ENCODE assay signal across 8 cellular contexts in genomic region chr17:38750312-38751121, GRCh38. TPM values are rescaled to one million over a fixed set of nuclear protein-coding genes. Genes with fewer than 3 reads are reported as not detected.
DNase-seq lines count a peak whose midpoint lies in the region; ATAC-seq and TF ChIP-seq lines count a peak whose summit lies in the region.

No MANE protein-coding gene starts in this region.

- H4K20me1 ChIP-seq in PC-9 (ENCODE audit: insufficient read depth) (peaks cover 12% of the 10 kb centered on the region), neural progenitor cell (ENCODE audit: low read depth) (peaks cover 24% of the 10 kb centered on the region)

- H3K27me3 ChIP-seq in PC-9 (ENCODE audit: insufficient read depth, low read depth) (no peaks in the 10 kb centered on the region), duodenal mucosa (ENCODE audit: control insufficient read depth in 1 of 2, insufficient read depth in 2 of 2, low read length in 2 of 2) (peaks cover 3 to 7% of the 10 kb centered on the region in 2 donors), neural progenitor cell (no peaks in the 10 kb centered on the region)

- peak overlapping the region; percentile 3 for H3K27ac Mint-ChIP-seq in neural progenitor cell

- peak; percentile 27 for DNase-seq in stimulated activated CD4-positive, alpha-beta T cell treated with anti-CD3 and anti-CD28 coated beads, Interleukin-15, amount 100 ng/mL, for 24 hours
- no peak for DNase-seq in stimulated activated CD4-positive, alpha-beta T cell treated with anti-CD3 and anti-CD28 coated beads, Interleukin-4, amount 100 ng/mL, for 24 hours
- DNase-seq in PC-9 (peak in 1 of 2 experiments; percentile 53), neural progenitor cell (ENCODE audit: low spot score) (peak; percentile 75)
- no peak for DNase-seq in activated CD4-positive, alpha-beta T cell treated with anti-CD3 and anti-CD28 coated beads for 48 hours
- DNase-seq in activated CD4-positive, alpha-beta T cell treated with anti-CD3 and anti-CD28 coated beads for 4 hours = no peak

- no peak for TF ChIP-seq CTCF in PC-9 (conservative IDR thresholded peaks at IDR 0.05)
- no peak for TF ChIP-seq CTCF in neural progenitor cell (IDR thresholded peaks at IDR 0.05)

- H3K4me3 ChIP-seq in PC-9 = peak overlapping the region; percentile 92
- H3K4me3 ChIP-seq in duodenal mucosa (ENCODE audit: low read depth in 1 of 2, low read length in 2 of 2) = peak overlapping the region; percentile 75 to 83
- peak overlapping the region; percentile 92 for H3K4me3 ChIP-seq in neural progenitor cell

- H3K79me2 ChIP-seq in PC-9 (ENCODE audit: low read depth) (peaks cover 76% of the 10 kb centered on the region), neural progenitor cell (ENCODE audit: low read depth) (peaks cover 69% of the 10 kb centered on the region)

- ATAC-seq in HG02973 (IDR thresholded peaks at IDR 0.05; ENCODE audit: unreplicated experiment) = no peak

- CTCF ChIA-PET in PC-9 (lab: Charles Lee) = no interaction called here

- peak overlapping the region; percentile 53 for H3K27ac ChIP-seq in PC-9
- no peak overlapping the region for H3K27ac ChIP-seq in duodenal mucosa (ENCODE audit: low read depth, low read length)
- no peak overlapping the region for H3K27ac ChIP-seq in neural progenitor cell

- intact Hi-C loops in PC-9 (cut with micrococcal nuclease; ENCODE audit: unreplicated experiment) = loop anchor here (2.0 to 5.0 kb wide), 3 partner anchors 47 to 402 kb away; partner anchors contain the start of genes FBXO47 and PIP4K2B

- H3K36me3 Mint-ChIP-seq in neural progenitor cell = peaks cover 8% of the 10 kb centered on the region

- H3K27me3 Mint-ChIP-seq in neural progenitor cell (ENCODE audit: insufficient read depth, low read depth) = peaks cover 23% of the 10 kb centered on the region

- H3K9ac ChIP-seq in duodenal mucosa (ENCODE audit: low read depth in 1 of 2, low read length in 2 of 2) = peak overlapping the region; percentile 39 to 60
- no peak overlapping the region for H3K9ac ChIP-seq in neural progenitor cell

- H3K4me3 Mint-ChIP-seq in neural progenitor cell = peak overlapping the region; percentile 99

- H3F3A ChIP-seq in PC-9 (ENCODE audit: insufficient read depth, low read depth) (peaks cover 12% of the 10 kb centered on the region), neural progenitor cell (ENCODE audit: low read depth) (peaks cover 38% of the 10 kb centered on the region)

- H3K4me1 Mint-ChIP-seq in neural progenitor cell = peaks cover 42% of the 10 kb centered on the region

- H3K9me3 ChIP-seq in PC-9 (ENCODE audit: insufficient read depth, low read depth) (no peaks in the 10 kb centered on the region), duodenal mucosa (ENCODE audit: control insufficient read depth in 1 of 2, low read length in 2 of 2) (no peaks in the 10 kb centered on the region), neural progenitor cell (ENCODE audit: low read depth) (no peaks in the 10 kb centered on the region)

- H3K36me3 ChIP-seq in PC-9 (ENCODE audit: low read depth) = no peaks in the 10 kb centered on the region
- H3K36me3 ChIP-seq in duodenal mucosa (ENCODE audit: control insufficient read depth in 1 of 2, insufficient read depth in 2 of 2, low read length in 2 of 2) = peaks cover 0 to 10% of the 10 kb centered on the region in 2 donors
- H3K36me3 ChIP-seq in neural progenitor cell = no peaks in the 10 kb centered on the region

- H2AFZ ChIP-seq in PC-9 = peak overlapping the region; percentile 80
- peak overlapping the region; percentile 53 for H2AFZ ChIP-seq in neural progenitor cell (replicated peaks)

- BruUV-seq in PC-9 (replicated peaks; lab: Mats Ljungman, UMichigan) = no TSS peak

- peak overlapping the region; percentile 97 for H3K4me2 ChIP-seq in PC-9
- H3K4me2 ChIP-seq in neural progenitor cell = peak overlapping the region; percentile 99

- POLR2A ChIA-PET in PC-9 (lab: Charles Lee; ENCODE audit: unreplicated experiment) = interaction anchor here (0.6 kb wide), 2 partner anchors 35 to 127 kb away, joined by 3 to 4 read pairs; no protein-coding TSS in a partner anchor

- H3K4me1 ChIP-seq in PC-9 (replicated peaks; ENCODE audit: insufficient read depth) = peaks cover 21% of the 10 kb centered on the region
- H3K4me1 ChIP-seq in duodenal mucosa (ENCODE audit: control insufficient read depth in 1 of 2, insufficient read depth in 2 of 2, low read length in 2 of 2) = peaks cover 46 to 67% of the 10 kb centered on the region in 2 donors
- peaks cover 20% of the 10 kb centered on the region for H3K4me1 ChIP-seq in neural progenitor cell

- no peaks in the 10 kb centered on the region for H3K9me2 ChIP-seq in PC-9 (ENCODE audit: insufficient read depth)

- H3K9me3 Mint-ChIP-seq in neural progenitor cell = peaks cover 3% of the 10 kb centered on the region

RNA-seq across cellular contexts. Expression of gene PSMB3, which starts 2.0 kb away (rescaled TPM):
- total RNA-seq in PC-9 (2021) (262 and 278 TPM in 2 replicates), neural progenitor cell (ENCODE audit: low replicate concordance) (127 and 141 TPM in 2 replicates)

RNA-seq across cellular contexts. Expression of gene PCGF2, which starts 2.4 kb away (rescaled TPM):
- total RNA-seq in PC-9 (2021) = 26.9 and 43.3 TPM in 2 replicates
- total RNA-seq in neural progenitor cell (ENCODE audit: low replicate concordance) = 16.7 and 23.8 TPM in 2 replicates

RNA-seq across cellular contexts. Expression of gene CISD3, which starts 20.4 kb away (rescaled TPM):
- total RNA-seq in PC-9 (2021) (36.6 and 38.1 TPM in 2 replicates), neural progenitor cell (ENCODE audit: low replicate concordance) (0.60 and 1.0 TPM in 2 replicates)

RNA-seq across cellular contexts. Expression of gene MLLT6, which starts 45.4 kb away (rescaled TPM):
- total RNA-seq in PC-9 (2021) = 113 and 127 TPM in 2 replicates
- total RNA-seq in neural progenitor cell (ENCODE audit: low replicate concordance) = 7.4 and 24.4 TPM in 2 replicates

RNA-seq across cellular contexts. Expression of gene PIP4K2B, which starts 48.8 kb away (rescaled TPM):
- 40.6 and 47.4 TPM in 2 replicates for total RNA-seq in PC-9 (2021)
- 45.6 and 81.1 TPM in 2 replicates for total RNA-seq in neural progenitor cell (ENCODE audit: low replicate concordance)

Comparison
In these comparisons a context has a peak if more than half of its experiments do, and no peak if none do; other contexts are left out.
1. DNase-seq: peak in stimulated activated CD4-positive, alpha-beta T cell treated with anti-CD3 and anti-CD28 coated beads, Interleukin-15, amount 100 ng/mL, for 24 hours (single experiment) and neural progenitor cell (single experiment); none in stimulated activated CD4-positive, alpha-beta T cell treated with anti-CD3 and anti-CD28 coated beads, Interleukin-4, amount 100 ng/mL, for 24 hours (single experiment), activated CD4-positive, alpha-beta T cell treated with anti-CD3 and anti-CD28 coated beads for 48 hours (single experiment) and activated CD4-positive, alpha-beta T cell treated with anti-CD3 and anti-CD28 coated beads for 4 hours (0 of 2).
2. RNA of gene CISD3, which starts 20.4 kb away (total RNA-seq): 36.6 to 38.1 TPM in PC-9; 0.60 to 1.0 TPM in neural progenitor cell; every median in the first group is over 10 times any median in the second.
3. Peak in every context shown above with its lines, with median percentiles within 50 percentile points of each other: H3K4me3 ChIP-seq.